8 cellular contexts compared by ENCODE assay signal in genomic region chr11:64269380-64270234, GRCh38. TPM values are rescaled to one million over a fixed set of nuclear protein-coding genes. Genes with fewer than 3 reads are reported as not detected.
DNase-seq lines count a peak whose midpoint lies in the region; ATAC-seq and TF ChIP-seq lines count a peak whose summit lies in the region.

No MANE protein-coding gene starts in this region.

- no peaks in the 10 kb centered on the region for H3K9me3 Mint-ChIP-seq in activated T-cell treated with anti-CD3 and anti-CD28 coated beads, Interleukin-2, amount 50 U/mL, for 4 hours

- intact Hi-C loops in PC-9 (cut with micrococcal nuclease; ENCODE audit: unreplicated experiment) = loop anchor here (1.0 kb wide), 5 partner anchors 16 to 65 kb away; partner anchors contain the start of genes ESRRA, FKBP2 and GPR137

- H3K36me3 Mint-ChIP-seq in activated T-cell treated with anti-CD3 and anti-CD28 coated beads, Interleukin-2, amount 50 U/mL, for 4 hours (ENCODE audit: insufficient read depth) = no peaks in the 10 kb centered on the region

- H3K27ac ChIP-seq in PC-9 (peak overlapping the region; percentile 89), muscle layer of colon (ENCODE audit: low read depth, low read length) (peak overlapping the region; percentile 99)

- H3K79me2 ChIP-seq in PC-9 (ENCODE audit: low read depth) = peaks cover 25% of the 10 kb centered on the region

- no peaks in the 10 kb centered on the region for H3K27me3 Mint-ChIP-seq in activated T-cell treated with anti-CD3 and anti-CD28 coated beads, Interleukin-2, amount 50 U/mL, for 4 hours (ENCODE audit: low read depth)

- peak overlapping the region; percentile 63 for H3K4me3 ChIP-seq in PC-9
- peak overlapping the region; percentile 77 to 94 for H3K4me3 ChIP-seq in muscle layer of colon (ENCODE audit: low read depth in 1 of 2, low read length in 2 of 2)

- in situ Hi-C loops in KBM-7 (cut with MboI; ENCODE audit: low pct_unique_long_range_greater_than_20kb, low sequenced_read_pairs) = no loop called here

- H3F3A ChIP-seq in PC-9 (ENCODE audit: insufficient read depth, low read depth) = peaks cover 54% of the 10 kb centered on the region

- H3K4me2 ChIP-seq in PC-9 = peak overlapping the region; percentile 91

- H3K9ac ChIP-seq in muscle layer of colon (ENCODE audit: low read length) = peak overlapping the region; percentile 73

- peak; percentile 70 for ATAC-seq in GM21723 (IDR thresholded peaks at IDR 0.05; ENCODE audit: unreplicated experiment)
- ATAC-seq in activated T-cell treated with anti-CD3 and anti-CD28 coated beads, Interleukin-2, amount 50 U/mL, for 4 hours = peak; percentile 83 to 85
- peak; percentile 83 for ATAC-seq in esophagus mucosa

- CTCF ChIA-PET in PC-9 (lab: Charles Lee) = interaction anchor here (0.5 to 1.0 kb wide), 5 partner anchors 18 to 1063 kb away, joined by 3 to 6 read pairs (median 5); partner anchors contain the start of gene PRDX5

- peak; percentile 99 for DNase-seq in DMS79 (lab: John Stamatoyannopoulos, UW)
- peak; percentile 100 for DNase-seq in KBM-7
- DNase-seq in PC-9 = peak; percentile 99
- DNase-seq in activated T-cell treated with anti-CD3 and anti-CD28 coated beads, Interleukin-2, amount 50 U/mL, for 4 hours = peak; percentile 97
- DNase-seq in stimulated activated CD8-positive, alpha-beta memory T cell treated with anti-CD3 and anti-CD28 coated beads, Interleukin-7, amount 100 ng/mL, for 1 hour (ENCODE audit: low read depth in 2 of 2) = peak; percentile 94 to 95

- H2AFZ ChIP-seq in PC-9 = peak overlapping the region; percentile 78

- no peaks in the 10 kb centered on the region for H4K20me1 ChIP-seq in PC-9 (ENCODE audit: insufficient read depth)

- TF ChIP-seq CTCF in PC-9 (conservative IDR thresholded peaks at IDR 0.05) = peak; percentile 35; the same call in 1 of the 2 replicates

- TSS peak; percentile 59 for BruUV-seq in PC-9 (replicated peaks; lab: Mats Ljungman, UMichigan)

- H3K4me1 ChIP-seq in PC-9 (replicated peaks; ENCODE audit: insufficient read depth) (peaks cover 25% of the 10 kb centered on the region), muscle layer of colon (ENCODE audit: insufficient read depth, low read length) (peaks cover 19% of the 10 kb centered on the region)

- no peaks in the 10 kb centered on the region for H3K9me3 ChIP-seq in PC-9 (ENCODE audit: insufficient read depth, low read depth)
- H3K9me3 ChIP-seq in muscle layer of colon (ENCODE audit: low read length) = no peaks in the 10 kb centered on the region

- POLR2A ChIA-PET in PC-9 (lab: Charles Lee; ENCODE audit: unreplicated experiment) = interaction anchor here (0.5 to 0.7 kb wide), 6 partner anchors 18 to 1542 kb away, joined by 3 to 13 read pairs (median 4); partner anchors contain the start of genes FKBP2, HNRNPUL2 and TRMT112

- H3K4me3 Mint-ChIP-seq in activated T-cell treated with anti-CD3 and anti-CD28 coated beads, Interleukin-2, amount 50 U/mL, for 4 hours = peak overlapping the region; percentile 93

- H3K36me3 ChIP-seq in PC-9 (ENCODE audit: low read depth) (no peaks in the 10 kb centered on the region), muscle layer of colon (ENCODE audit: insufficient read depth, low read length) (peaks cover 11% of the 10 kb centered on the region)

- H3K9me2 ChIP-seq in PC-9 (ENCODE audit: insufficient read depth) = no peaks in the 10 kb centered on the region

- H3K27me3 ChIP-seq in PC-9 (ENCODE audit: insufficient read depth, low read depth) (no peaks in the 10 kb centered on the region), muscle layer of colon (ENCODE audit: control insufficient read depth in 1 of 2, insufficient read depth in 2 of 2, low read length in 2 of 2) (no peaks in the 10 kb centered on the region)

- H3K4me1 Mint-ChIP-seq in activated T-cell treated with anti-CD3 and anti-CD28 coated beads, Interleukin-2, amount 50 U/mL, for 4 hours (ENCODE audit: low read depth) = peaks cover 14% of the 10 kb centered on the region

RNA-seq across cellular contexts. Expression of gene BAD, which starts 14.9 kb away (rescaled TPM):
- 94.3 and 94.4 TPM in 2 replicates for total RNA-seq in PC-9 (2021)
- 10 to 100 TPM; 27.6 to 38.8 (median 36.6) TPM for total RNA-seq in activated T-cell treated with anti-CD3 and anti-CD28 coated beads, Interleukin-2, amount 50 U/mL, for 4 hours
- total RNA-seq in esophagus mucosa = 45.4 TPM

RNA-seq across cellular contexts. Expression of gene GPR137, which starts 16.0 kb away (rescaled TPM):
- total RNA-seq in PC-9 (2021) (72.8 and 110 TPM in 2 replicates), esophagus mucosa (18.5 TPM)
- 10 to 100 TPM; 43.1 to 46.2 (median 43.9) TPM for total RNA-seq in activated T-cell treated with anti-CD3 and anti-CD28 coated beads, Interleukin-2, amount 50 U/mL, for 4 hours

RNA-seq across cellular contexts. Expression of gene PLCB3, which starts 18.3 kb away (rescaled TPM):
- total RNA-seq in PC-9 (2021) (73.2 and 79.6 TPM in 2 replicates), esophagus mucosa (43.9 TPM)
- total RNA-seq in activated T-cell treated with anti-CD3 and anti-CD28 coated beads, Interleukin-2, amount 50 U/mL, for 4 hours = 1 to 10 TPM; 6.2 to 8.2 (median 6.4) TPM

RNA-seq across cellular contexts. Expression of gene KCNK4, which starts 21.5 kb away (rescaled TPM):
- total RNA-seq in PC-9 (2021) = 0.53 and 0.57 TPM in 2 replicates
- total RNA-seq in activated T-cell treated with anti-CD3 and anti-CD28 coated beads, Interleukin-2, amount 50 U/mL, for 4 hours = not detected
- not detected for total RNA-seq in esophagus mucosa

RNA-seq across cellular contexts. Expression of gene PPP1R14B, which starts 22.9 kb away (rescaled TPM):
- 385 and 435 TPM in 2 replicates for total RNA-seq in PC-9 (2021)
- 100 to 1,000 TPM; 417 to 505 (median 438) TPM for total RNA-seq in activated T-cell treated with anti-CD3 and anti-CD28 coated beads, Interleukin-2, amount 50 U/mL, for 4 hours
- 265 TPM for total RNA-seq in esophagus mucosa

Comparison
In these comparisons a context has a peak if more than half of its experiments do, and no peak if none do; other contexts are left out.
1. Peak in every context shown above with its lines: DNase-seq, ATAC-seq, H3K4me3 ChIP-seq and H3K27ac ChIP-seq.